In genomic region chr14:61025239-61026223, GRCh38 we compare ENCODE assay signal across 8 cellular contexts. TPM values are rescaled to one million over a fixed set of nuclear protein-coding genes. Genes with fewer than 3 reads are reported as not detected.
DNase-seq lines count a peak whose midpoint lies in the region; ATAC-seq, FAIRE-seq and TF ChIP-seq lines count a peak whose summit lies in the region.

No MANE protein-coding gene starts in this region.

- H3K4me1 ChIP-seq in astrocyte (ENCODE audit: insufficient read depth, low read length) (peaks cover 16% of the 10 kb centered on the region), sigmoid colon (no peaks in the 10 kb centered on the region)

- FAIRE-seq in astrocyte (lab: Jason Lieb, UNC) = peak; percentile 56

- TF ChIP-seq CTCF in CD14-positive monocyte (IDR thresholded peaks at IDR 0.05) = peak; percentile 93
- peak; percentile 96 for TF ChIP-seq CTCF in astrocyte (IDR thresholded peaks at IDR 0.05; ENCODE audit: insufficient read depth, low read depth, low read length)
- peak; percentile 42 to 79 (median 70) for TF ChIP-seq CTCF in sigmoid colon (IDR thresholded peaks at IDR 0.05)

- TF ChIP-seq POLR2A in sigmoid colon (IDR thresholded peaks at IDR 0.05) = no peak

- no peak overlapping the region for H2AFZ ChIP-seq in astrocyte (ENCODE audit: low read depth, low read length)

- no peaks in the 10 kb centered on the region for H3K79me2 ChIP-seq in astrocyte (ENCODE audit: insufficient read depth, low read length)

- H3K4me2 ChIP-seq in astrocyte (ENCODE audit: low read length) = peak overlapping the region; percentile 80

- H3K27me3 ChIP-seq in astrocyte (ENCODE audit: insufficient read depth, low read length) (no peaks in the 10 kb centered on the region), sigmoid colon (no peaks in the 10 kb centered on the region)

- H3K27ac ChIP-seq in astrocyte (ENCODE audit: low read depth, low read length) (peak overlapping the region; percentile 66), sigmoid colon (no peak overlapping the region)

- H3K27ac Mint-ChIP-seq in CD14-positive monocyte (peak overlapping the region in 1 of 7 donors; percentile 26), astrocyte (ENCODE audit: unreplicated experiment) (peak overlapping the region; percentile 21)

- H3K36me3 Mint-ChIP-seq in CD14-positive monocyte = peaks cover 0 to 9% of the 10 kb centered on the region in 2 donors
- peaks cover 2% of the 10 kb centered on the region for H3K36me3 Mint-ChIP-seq in astrocyte (ENCODE audit: low read depth, unreplicated experiment)

- WGBS in sigmoid colon, 2 donors = 53 to 54% methylated on average over 7 of the region's 7 CpGs

- H3K9me3 Mint-ChIP-seq in CD14-positive monocyte (no peaks in the 10 kb centered on the region), astrocyte (ENCODE audit: unreplicated experiment) (no peaks in the 10 kb centered on the region)

- H3K9me3 ChIP-seq in astrocyte (ENCODE audit: insufficient read depth, low read depth, low read length) (no peaks in the 10 kb centered on the region), sigmoid colon (no peaks in the 10 kb centered on the region)

- H4K20me1 ChIP-seq in astrocyte (ENCODE audit: insufficient read depth, low read length) = no peaks in the 10 kb centered on the region

- intact Hi-C loops in CD14-positive monocyte (cut with micrococcal nuclease) (loop anchor here in 1 of 2 donors (2.0 to 10.0 kb wide), 2 partner anchors 301 to 401 kb away; partner anchors contain the start of gene SIX4), sigmoid colon (cut with DNase I) (loop anchor here (1.0 to 5.0 kb wide), 2 partner anchors 227 to 400 kb away; no protein-coding TSS in a partner anchor)

- ATAC-seq in GM21360 (IDR thresholded peaks at IDR 0.05; ENCODE audit: unreplicated experiment) = peak; percentile 59
- no peak for ATAC-seq in HG03108 (IDR thresholded peaks at IDR 0.05; ENCODE audit: unreplicated experiment)

- H3K4me1 Mint-ChIP-seq in CD14-positive monocyte (peaks cover 5% of the 10 kb centered on the region), astrocyte (ENCODE audit: low read depth, unreplicated experiment) (peaks cover 11% of the 10 kb centered on the region)

- no peak for TF ChIP-seq EP300 in sigmoid colon (IDR thresholded peaks at IDR 0.05)

- no peaks in the 10 kb centered on the region for H3K36me3 ChIP-seq in astrocyte (ENCODE audit: insufficient read depth, low read length)
- no peaks in the 10 kb centered on the region for H3K36me3 ChIP-seq in sigmoid colon

- H3K9ac ChIP-seq in astrocyte (ENCODE audit: low read length) = peak overlapping the region; percentile 61

- DNase-seq in CD14-positive monocyte (ENCODE audit: low spot score) (peak; percentile 56), NCI-H128 (lab: John Stamatoyannopoulos, UW; ENCODE audit: unreplicated experiment) (peak; percentile 73), SKM-1 (lab: John Stamatoyannopoulos, UW; ENCODE audit: unreplicated experiment) (peak; percentile 2), astrocyte (ENCODE audit: low read depth) (peak; percentile 65), hippocampal formation (lab: John Stamatoyannopoulos, UW) (peak; percentile 20 to 51), sigmoid colon (peak; percentile 78)

- H3K27me3 Mint-ChIP-seq in CD14-positive monocyte (ENCODE audit: low read depth in 3 of 3) (peaks cover 0 to 3% (median 0%) of the 10 kb centered on the region in 3 donors), astrocyte (ENCODE audit: low read depth, unreplicated experiment) (no peaks in the 10 kb centered on the region)

- no peak overlapping the region for H3K4me3 Mint-ChIP-seq in CD14-positive monocyte
- peak overlapping the region; percentile 36 for H3K4me3 Mint-ChIP-seq in astrocyte (ENCODE audit: unreplicated experiment)

- H3K4me3 ChIP-seq in astrocyte (ENCODE audit: insufficient read depth, low read depth, low read length) = peak overlapping the region; percentile 25
- no peak overlapping the region for H3K4me3 ChIP-seq in sigmoid colon

RNA-seq across cellular contexts. Expression of gene SLC38A6, which starts 44.5 kb away (rescaled TPM):
- polyA plus RNA-seq in CD14-positive monocyte (10 to 100 TPM; 14.0 to 15.9 TPM), sigmoid colon (1 to 10 TPM; 3.0 to 5.6 (median 4.2) TPM)
- total RNA-seq in astrocyte (13.8 and 14.9 TPM in 2 replicates), sigmoid colon (10 to 100 TPM; 11.8 to 27.3 (median 23.0) TPM)

RNA-seq across cellular contexts. Expression of gene TRMT5, which starts 44.7 kb away (rescaled TPM):
- 1 to 10 TPM; 1.9 to 2.8 TPM for polyA plus RNA-seq in CD14-positive monocyte
- 14.1 and 14.8 TPM in 2 replicates for total RNA-seq in astrocyte
- total RNA-seq in sigmoid colon = 10 to 100 TPM in 3 of 4 donors, 1 to 10 TPM in 1; 7.2 to 16.9 (median 10.8) TPM
- polyA plus RNA-seq in sigmoid colon = 1 to 10 TPM; 1.2 to 5.3 (median 4.5) TPM

Comparison
In these comparisons a context has a peak if more than half of its experiments do, and no peak if none do; other contexts are left out.
1. DNase-seq: peak in every context shown above with its lines; median percentile 78 in sigmoid colon; 73 in NCI-H128; 65 in astrocyte; 56 in CD14-positive monocyte; 36 in hippocampal formation; 2 in SKM-1.